ENCODE assay signal across 15 cellular contexts in the genomic region with DNA sequence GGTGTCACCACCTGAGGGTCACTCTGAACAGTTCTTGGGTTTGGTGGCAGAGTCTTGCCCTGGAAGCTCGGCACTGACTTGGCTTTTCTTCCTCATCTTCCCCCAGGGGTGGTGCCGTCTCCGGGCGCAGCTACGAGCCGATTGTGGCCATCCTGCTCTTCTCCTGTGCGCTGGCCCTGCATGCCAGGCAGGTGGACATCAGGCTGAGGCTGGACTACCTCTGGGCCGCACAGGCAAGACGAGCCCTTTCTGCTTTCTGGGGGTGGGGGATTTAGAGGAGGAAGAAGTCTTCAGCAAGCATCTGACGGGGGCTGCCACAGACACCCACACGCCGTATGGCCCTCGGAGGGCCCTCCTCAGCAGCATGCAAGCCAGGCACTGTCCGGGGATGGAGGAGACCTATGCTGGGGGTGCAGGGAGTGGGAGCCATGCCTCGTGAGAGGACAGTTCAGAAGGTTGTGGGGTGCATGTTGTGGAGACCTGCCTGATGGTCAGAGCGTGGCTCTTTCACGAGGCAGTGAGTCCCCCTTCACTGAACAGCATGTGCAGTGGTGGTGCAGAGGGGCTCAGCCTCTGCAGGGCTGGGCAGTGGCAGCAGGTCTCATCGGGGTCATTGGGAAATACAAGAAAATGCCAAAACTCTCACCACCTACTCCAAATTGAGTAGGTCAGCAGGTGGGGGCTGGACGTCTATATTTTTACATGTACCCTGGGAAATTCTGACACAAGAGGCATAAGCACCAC.
A peak's percentile ranks its signal among the peaks of the same experiment; 100 is the strongest.
DNase-seq lines count a peak whose midpoint lies in the region; ATAC-seq and TF ChIP-seq lines count a peak whose summit lies in the region.
"Had no signal": no experiment of that assay in that cellular context is flagged by ENCODE, and none has a peak within 500 bp of the region (broad histone marks: within the 10 kb centered on the region; RNA-seq: fewer than 3 reads in every experiment).

No MANE protein-coding gene starts in this region.

- no peak for TF ChIP-seq EP300 in esophagus muscularis mucosa (IDR thresholded peaks at IDR 0.05)

- H3K4me3 ChIP-seq in esophagus muscularis mucosa: no peak overlapping the region
- H3K4me3 ChIP-seq in MG63: no peak overlapping the region
- H3K4me3 ChIP-seq: BLaER1 had no signal

- H3K9me3 ChIP-seq in esophagus muscularis mucosa (no peaks in the 10 kb centered on the region), MG63 (no peaks in the 10 kb centered on the region)
- H3K9me3 ChIP-seq: BLaER1 had no signal

- no peaks in the 10 kb centered on the region for H3K27me3 ChIP-seq in esophagus muscularis mucosa
- no peaks in the 10 kb centered on the region for H3K27me3 ChIP-seq in MG63
- H3K27me3 ChIP-seq: BLaER1 had no signal

- H3K27ac ChIP-seq in esophagus muscularis mucosa (replicated peaks in 1 of 4): no peak overlapping the region
- H3K27ac ChIP-seq: BLaER1, KMS-11 had no signal

- H3K4me1 ChIP-seq in esophagus muscularis mucosa: peaks cover 0 to 5% (median 2%) of the 10 kb centered on the region in 4 donors
- H3K4me1 ChIP-seq: BLaER1 had no signal

- no peak for TF ChIP-seq POLR2A in esophagus muscularis mucosa (IDR thresholded peaks at IDR 0.05; ENCODE audit: low read depth)

- intact Hi-C loops in esophagus muscularis mucosa (cut with DNase I): no loop called here
- intact Hi-C loops in sciatic nerve (cut with DNase I): no loop called here

- DNase-seq in AG20443 (ENCODE audit: low spot score): peak; percentile 9
- peak; percentile 15 for DNase-seq in D341Med (ENCODE audit: low spot score)
- DNase-seq in esophagus muscularis mucosa (ENCODE audit: extremely low spot score): peak; percentile 86
- peak; percentile 25 for DNase-seq in sciatic nerve (ENCODE audit: low spot score)
- DNase-seq in MG63: no peak
- no peak for DNase-seq in NCI-H2107 treated with DMSO at 0.1 percent for 48 hours (lab: John Stamatoyannopoulos, UW; ENCODE audit: unreplicated experiment)
- DNase-seq: CD8-positive, alpha-beta memory T cell; DMS 273 treated with DMSO at 0.1 percent for 48 hours; NCI-H1105; NCI-H187; NCI-H2171 treated with DMSO at 0.1 percent for 48 hours; NCI-H774 had no signal

- ATAC-seq in sciatic nerve: no peak
- ATAC-seq in GM21390 (IDR thresholded peaks at IDR 0.05; ENCODE audit: unreplicated experiment): no peak

- peaks cover 0 to 3% (median 0%) of the 10 kb centered on the region in 4 donors for H3K36me3 ChIP-seq in esophagus muscularis mucosa
- no peaks in the 10 kb centered on the region for H3K36me3 ChIP-seq in MG63
- H3K36me3 ChIP-seq: BLaER1 had no signal

- 89% methylated on average over 19 of the region's 19 CpGs for WGBS in esophagus muscularis mucosa

- TF ChIP-seq CTCF in esophagus muscularis mucosa (IDR thresholded peaks at IDR 0.05): no peak

Comparison
In these comparisons a context has a peak if more than half of its experiments do, and no peak if none do; other contexts are left out.
1. DNase-seq: peak in AG20443 (single experiment), D341Med (single experiment), esophagus muscularis mucosa (single experiment) and sciatic nerve (single experiment); none in MG63 (single experiment) and NCI-H2107 treated with DMSO at 0.1 percent for 48 hours (single experiment).